Comparison of ENCODE assay signal across 9 cellular contexts in the genomic region with DNA sequence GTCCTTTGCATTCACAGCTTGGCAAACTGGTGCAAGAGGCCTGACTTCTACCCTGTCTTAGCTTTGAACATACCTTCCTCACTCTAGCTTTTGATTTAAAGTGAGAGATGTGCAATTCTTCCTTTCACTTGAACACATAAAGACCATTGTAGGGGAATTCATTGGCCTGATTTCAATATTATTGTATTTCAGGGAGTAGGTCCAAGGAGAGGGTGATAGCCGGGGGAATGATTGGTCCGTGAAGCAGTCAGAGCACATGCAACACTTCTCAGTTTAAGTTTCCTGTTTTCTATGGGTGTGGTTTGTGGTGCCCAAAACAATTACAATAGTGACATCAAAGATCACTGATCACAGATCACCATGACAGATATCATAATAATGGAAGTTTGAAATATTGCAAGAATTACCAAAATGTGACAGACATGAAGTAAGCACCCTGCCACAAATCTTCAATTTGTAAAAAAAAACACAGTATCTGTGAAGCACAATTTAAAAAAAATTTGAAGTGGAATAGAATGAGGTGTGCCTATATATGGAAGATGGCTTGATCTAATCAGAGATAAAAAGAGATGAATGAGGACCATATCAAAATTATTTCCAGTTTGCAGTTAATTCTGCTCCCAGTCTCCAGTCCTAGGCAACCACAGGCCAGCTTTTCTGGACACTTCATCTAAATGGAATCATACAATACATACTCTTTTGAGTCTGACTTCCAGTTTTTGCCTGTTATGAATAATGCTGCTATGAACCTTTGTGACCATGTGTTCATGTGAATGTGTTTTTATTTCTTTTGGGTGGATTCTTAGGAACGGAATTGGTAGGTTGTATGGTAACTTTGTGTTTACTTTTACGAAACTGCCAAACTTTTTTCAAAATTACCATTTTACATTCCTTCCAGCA. TPM values are rescaled to one million over a fixed set of nuclear protein-coding genes. Genes with fewer than 3 reads are reported as not detected.
DNase-seq lines count a peak whose midpoint lies in the region; ATAC-seq and TF ChIP-seq lines count a peak whose summit lies in the region.
"Had no signal": no experiment of that assay in that cellular context is flagged by ENCODE, and none has a peak within 500 bp of the region (broad histone marks: within the 10 kb centered on the region; RNA-seq: fewer than 3 reads in every experiment).

No MANE protein-coding gene starts in this region.

- H3K36me3 ChIP-seq in right lobe of liver (no peaks in the 10 kb centered on the region), BE2C (no peaks in the 10 kb centered on the region), sigmoid colon (no peaks in the 10 kb centered on the region)

- H3K9me3 ChIP-seq in right lobe of liver (no peaks in the 10 kb centered on the region), BE2C (no peaks in the 10 kb centered on the region), sigmoid colon (no peaks in the 10 kb centered on the region)

- WGBS in right lobe of liver (ENCODE audit: insufficient coverage, low coverage, low lambda C conversion rate, missing lambda C conversion rate) = 53% methylated on average over 4 of the region's 4 CpGs
- WGBS in sigmoid colon, 2 donors = 47 to 50% methylated on average over 4 of the region's 4 CpGs

- peak overlapping the region; percentile 53 to 80 (median 72) for H3K27ac ChIP-seq in right lobe of liver
- H3K27ac ChIP-seq in sigmoid colon = no peak overlapping the region

- peaks cover 0 to 39% (median 8%) of the 10 kb centered on the region in 4 donors for H3K4me1 ChIP-seq in right lobe of liver
- H3K4me1 ChIP-seq in BE2C = peaks cover 2% of the 10 kb centered on the region; the same call in 1 of the 2 replicates
- H3K4me1 ChIP-seq in sigmoid colon = no peaks in the 10 kb centered on the region

- intact Hi-C loops in right lobe of liver (cut with DNase I) (loop anchor here in 1 of 2 donors (10.0 kb wide), 1 partner anchor 185 kb away; the partner anchor contains the start of gene DUSP16), sigmoid colon (cut with DNase I) (loop anchor here (5.0 kb wide), 1 partner anchor 182 kb away; the partner anchor contains the start of gene DUSP16)

- TF ChIP-seq CTCF in right lobe of liver (IDR thresholded peaks at IDR 0.05) (no peak), BE2C (IDR thresholded peaks at IDR 0.05; ENCODE audit: low read depth, low read length) (no peak), sigmoid colon (IDR thresholded peaks at IDR 0.05) (no peak)

- TF ChIP-seq EP300 in sigmoid colon (IDR thresholded peaks at IDR 0.05) = no peak

- peak; percentile 19 to 42 (median 31) for ATAC-seq in right lobe of liver

- H3K4me3 ChIP-seq in right lobe of liver (no peak overlapping the region), BE2C (ENCODE audit: low read depth, low read length) (no peak overlapping the region), sigmoid colon (no peak overlapping the region)

- TF ChIP-seq POLR2A in right lobe of liver (IDR thresholded peaks at IDR 0.05) = no peak
- no peak for TF ChIP-seq POLR2A in sigmoid colon (IDR thresholded peaks at IDR 0.05)

- peak; percentile 42 for DNase-seq in stimulated activated CD4-positive, alpha-beta T cell treated with anti-CD3 and anti-CD28 coated beads, Interleukin-4, amount 100 ng/mL, for 24 hours
- DNase-seq in stimulated activated CD4-positive, alpha-beta T cell treated with anti-CD3 and anti-CD28 coated beads, Interleukin-4, amount 100 ng/mL, for 1 hour = no peak
- DNase-seq in activated CD4-positive, alpha-beta T cell treated with anti-CD3 and anti-CD28 coated beads, Interleukin-2, amount 50 U/mL, for 1 hour = peak; percentile 29
- DNase-seq in right lobe of liver (no peak), BE2C (no peak), sigmoid colon (no peak), A172 (ENCODE audit: low spot score) (no peak), NCI-H1694 treated with DMSO at 0.1 percent for 48 hours (lab: John Stamatoyannopoulos, UW) (no peak)
- DNase-seq: DMS 273 treated with DMSO at 0.1 percent for 48 hours had no signal

- H3K27me3 ChIP-seq in right lobe of liver (no peaks in the 10 kb centered on the region), BE2C (no peaks in the 10 kb centered on the region), sigmoid colon (no peaks in the 10 kb centered on the region)

RNA-seq across cellular contexts. Expression of gene BORCS5, which starts 23.2 kb away (rescaled TPM):
- total RNA-seq in right lobe of liver (10 to 100 TPM in 1 of 6 experiments, 1 to 10 TPM in 5; 6.0 to 11.1 (median 8.0) TPM), sigmoid colon (10 to 100 TPM in 3 of 4 donors, 1 to 10 TPM in 1; 7.1 to 25.3 (median 14.0) TPM)
- 11.9 TPM for polyA plus RNA-seq in BE2C (2012; ENCODE audit: insufficient read depth, insufficient read length, low read depth)
- polyA plus RNA-seq in sigmoid colon = 1 to 10 TPM; 3.7 to 7.0 (median 6.0) TPM
- 5.2 and 12.2 TPM in 2 replicates for total RNA-seq in A172 (2014; rRNA removed; shearing (Covaris generic))

RNA-seq across cellular contexts. Expression of gene MANSC1, which starts 30.0 kb away (rescaled TPM):
- total RNA-seq in right lobe of liver (10 to 100 TPM in 1 of 6 experiments, 1 to 10 TPM in 5; 8.1 to 13.8 (median 8.8) TPM), sigmoid colon (10 to 100 TPM; 11.5 to 16.6 (median 12.2) TPM)
- polyA plus RNA-seq in BE2C (2012; ENCODE audit: insufficient read depth, insufficient read length, low read depth) = 11.1 TPM
- 10 to 100 TPM in 1 of 3 donors, 1 to 10 TPM in 2; 5.8 to 21.4 (median 7.2) TPM for polyA plus RNA-seq in sigmoid colon
- 0.55 and 1.1 TPM in 2 replicates for total RNA-seq in A172 (2014; rRNA removed; shearing (Covaris generic))

Comparison
In these comparisons a context has a peak if more than half of its experiments do, and no peak if none do; other contexts are left out.
1. DNase-seq: peak in stimulated activated CD4-positive, alpha-beta T cell treated with anti-CD3 and anti-CD28 coated beads, Interleukin-4, amount 100 ng/mL, for 24 hours (single experiment) and activated CD4-positive, alpha-beta T cell treated with anti-CD3 and anti-CD28 coated beads, Interleukin-2, amount 50 U/mL, for 1 hour (single experiment); none in stimulated activated CD4-positive, alpha-beta T cell treated with anti-CD3 and anti-CD28 coated beads, Interleukin-4, amount 100 ng/mL, for 1 hour (single experiment), right lobe of liver (0 of 3), BE2C (single experiment), sigmoid colon (single experiment), A172 (single experiment) and NCI-H1694 treated with DMSO at 0.1 percent for 48 hours (single experiment).
2. H3K27ac ChIP-seq: peak in right lobe of liver (3 of 3); none in sigmoid colon (0 of 4).